1 cellular context compared by ENCODE assay signal in genomic region chr19:39737351-39737750, GRCh38.
TF ChIP-seq lines count a peak whose summit lies in the region.

No MANE protein-coding gene starts in this region.

TF ChIP-seq in HEK293, 187 proteins besides CTCF, POLR2A, EP300 and RAD21:
- no peak for TF ChIP-seq ZNF398 (tag by site-specific recombination; IDR thresholded peaks at IDR 0.05)
- no peak for TF ChIP-seq ZNF324 (tag by site-specific recombination; IDR thresholded peaks at IDR 0.05)
- TF ChIP-seq ZNF777 (tag by site-specific recombination; IDR thresholded peaks at IDR 0.05; ENCODE audit: borderline replicate concordance), result 0 out of 2 replicates have a peak, but pooled peaks have one; percentile 21
